ENCODE assay signal across 1 cellular context in the genomic region with DNA sequence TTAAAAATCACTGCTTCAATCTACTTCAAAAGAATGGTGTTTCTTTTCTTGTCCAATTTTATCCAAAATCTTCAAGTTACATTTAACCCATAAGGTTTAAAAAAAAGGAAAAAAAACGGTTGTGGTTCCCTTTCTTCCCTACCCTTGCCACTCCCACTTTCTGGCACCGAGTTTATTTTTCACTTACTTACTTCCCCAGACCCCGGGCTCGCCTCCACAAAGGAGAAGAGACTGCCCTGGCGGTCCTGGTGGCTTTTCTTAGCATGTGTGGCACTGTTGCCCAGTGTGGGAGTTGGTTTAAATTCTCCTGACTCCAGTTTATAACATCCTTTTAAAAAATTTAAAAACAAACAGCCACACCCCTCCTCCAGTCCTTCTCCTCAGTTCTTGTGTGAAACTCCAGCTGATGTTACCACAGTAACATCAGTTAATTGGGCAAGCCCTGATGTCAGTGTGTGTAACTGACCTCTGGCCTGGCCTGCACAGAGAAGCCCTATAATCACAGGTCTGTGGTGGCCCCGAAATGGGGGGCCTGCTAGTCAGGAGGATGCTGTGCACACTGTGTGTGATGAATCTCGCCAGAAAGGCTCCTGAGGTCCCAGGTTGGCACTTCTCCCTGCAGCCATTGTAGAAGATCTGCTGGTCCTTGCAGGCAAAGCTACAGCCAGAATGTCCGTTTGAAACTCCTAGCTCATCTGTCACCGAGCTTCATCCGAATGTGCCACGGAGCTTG.
TF ChIP-seq lines count a peak whose summit lies in the region.

No MANE protein-coding gene starts in this region.

TF ChIP-seq in HepG2, 621 proteins besides CTCF, POLR2A, EP300 and RAD21:
- TF ChIP-seq ZNF775 (CRISPR knock-in tag; IDR thresholded peaks at IDR 0.05; ENCODE audit: borderline replicate concordance) = no peak
- TF ChIP-seq, protein P1, sequence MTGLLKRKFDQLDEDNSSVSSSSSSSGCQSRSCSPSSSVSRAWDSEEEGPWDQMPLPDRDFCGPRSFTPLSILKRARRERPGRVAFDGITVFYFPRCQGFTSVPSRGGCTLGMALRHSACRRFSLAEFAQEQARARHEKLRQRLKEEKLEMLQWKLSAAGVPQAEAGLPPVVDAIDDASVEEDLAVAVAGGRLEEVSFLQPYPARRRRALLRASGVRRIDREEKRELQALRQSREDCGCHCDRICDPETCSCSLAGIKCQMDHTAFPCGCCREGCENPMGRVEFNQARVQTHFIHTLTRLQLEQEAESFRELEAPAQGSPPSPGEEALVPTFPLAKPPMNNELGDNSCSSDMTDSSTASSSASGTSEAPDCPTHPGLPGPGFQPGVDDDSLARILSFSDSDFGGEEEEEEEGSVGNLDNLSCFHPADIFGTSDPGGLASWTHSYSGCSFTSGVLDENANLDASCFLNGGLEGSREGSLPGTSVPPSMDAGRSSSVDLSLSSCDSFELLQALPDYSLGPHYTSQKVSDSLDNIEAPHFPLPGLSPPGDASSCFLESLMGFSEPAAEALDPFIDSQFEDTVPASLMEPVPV (CRISPR knock-in tag; IDR thresholded peaks at IDR 0.05) = no peak
- TF ChIP-seq NFE2 (CRISPR knock-in tag; IDR thresholded peaks at IDR 0.05) = no peak
- TF ChIP-seq SATB2 (CRISPR knock-in tag; IDR thresholded peaks at IDR 0.05) = no peak
- TF ChIP-seq RBM22 (optimal IDR thresholded peaks at IDR 0.05; ENCODE audit: low read length) = peak; percentile 86
- TF ChIP-seq, protein P2, sequence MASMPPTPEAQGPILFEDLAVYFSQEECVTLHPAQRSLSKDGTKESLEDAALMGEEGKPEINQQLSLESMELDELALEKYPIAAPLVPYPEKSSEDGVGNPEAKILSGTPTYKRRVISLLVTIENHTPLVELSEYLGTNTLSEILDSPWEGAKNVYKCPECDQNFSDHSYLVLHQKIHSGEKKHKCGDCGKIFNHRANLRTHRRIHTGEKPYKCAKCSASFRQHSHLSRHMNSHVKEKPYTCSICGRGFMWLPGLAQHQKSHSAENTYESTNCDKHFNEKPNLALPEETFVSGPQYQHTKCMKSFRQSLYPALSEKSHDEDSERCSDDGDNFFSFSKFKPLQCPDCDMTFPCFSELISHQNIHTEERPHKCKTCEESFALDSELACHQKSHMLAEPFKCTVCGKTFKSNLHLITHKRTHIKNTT (CRISPR knock-in tag; IDR thresholded peaks at IDR 0.05) = no peak
- no peak for TF ChIP-seq GPN1 (CRISPR knock-in tag; IDR thresholded peaks at IDR 0.05; ENCODE audit: borderline replicate concordance)
TF ChIP-seq in HepG2: peak in this region for 1.
